ENCODE assay signal across 24 cellular contexts in the genomic region with DNA sequence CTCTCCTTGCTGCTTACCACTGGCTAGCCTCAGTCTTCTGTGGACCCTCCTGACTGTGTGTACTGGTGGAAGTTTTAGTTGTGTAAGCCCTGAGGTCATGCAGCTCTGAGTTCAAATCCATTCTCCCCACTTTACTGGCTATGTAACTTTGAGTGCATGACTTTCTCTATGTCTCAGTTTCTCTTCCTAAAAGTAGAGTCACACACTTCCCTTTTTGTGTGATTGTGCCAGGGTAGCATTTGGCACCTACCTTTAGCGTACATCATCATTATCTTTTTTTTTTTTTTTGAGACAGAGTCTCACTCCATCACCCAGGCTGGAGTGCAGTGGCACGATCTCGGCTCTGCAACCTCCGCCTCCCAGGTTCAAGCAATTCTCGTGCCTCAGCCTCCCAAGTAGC.
A peak's percentile ranks its signal among the peaks of the same experiment; 100 is the strongest.
DNase-seq lines count a peak whose midpoint lies in the region; ATAC-seq, FAIRE-seq and TF ChIP-seq lines count a peak whose summit lies in the region.
"Had no signal": no experiment of that assay in that cellular context is flagged by ENCODE, and none has a peak within 500 bp of the region (broad histone marks: within the 10 kb centered on the region; RNA-seq: fewer than 3 reads in every experiment).

No MANE protein-coding gene starts in this region.

- H3K27me3 ChIP-seq in K562 (ENCODE audit: control insufficient read depth in 2 of 2, insufficient read depth in 2 of 2, low read length in 2 of 2): no peaks in the 10 kb centered on the region
- peaks cover 4% of the 10 kb centered on the region for H3K27me3 ChIP-seq in osteoblast (ENCODE audit: insufficient read depth, low read length)
- no peaks in the 10 kb centered on the region for H3K27me3 ChIP-seq in pancreas
- H3K27me3 ChIP-seq: BE2C had no signal

- H2AFZ ChIP-seq in K562 (ENCODE audit: low read depth, low read length): no peak overlapping the region
- H2AFZ ChIP-seq in osteoblast (ENCODE audit: low read length): no peak overlapping the region
- H2AFZ ChIP-seq: GM23338 had no signal

- H3K4me2 ChIP-seq in K562 (ENCODE audit: insufficient read depth, low read length) (no peak overlapping the region), osteoblast (ENCODE audit: insufficient read depth, low read length) (no peak overlapping the region)
- H3K4me2 ChIP-seq: GM23338, SK-N-SH had no signal

- H3K9ac ChIP-seq in K562 (ENCODE audit: insufficient read depth in 1 of 2, low read depth in 2 of 2, low read length in 2 of 2): no peak overlapping the region
- H3K9ac ChIP-seq: SK-N-SH had no signal

- H3K9me1 ChIP-seq in K562 (ENCODE audit: control insufficient read depth, insufficient read depth, low read length): no peaks in the 10 kb centered on the region

- TF ChIP-seq EP300 in K562 (IDR thresholded peaks at IDR 0.05; ENCODE audit: low read length): no peak

- H3K9me3 ChIP-seq in K562 (replicated peaks; ENCODE audit: control insufficient read depth, insufficient read depth, low read depth, low read length) (no peaks in the 10 kb centered on the region), osteoblast (ENCODE audit: low read depth, low read length) (no peaks in the 10 kb centered on the region), pancreas (no peaks in the 10 kb centered on the region)
- H3K9me3 ChIP-seq: BE2C, SK-N-SH had no signal

- H4K20me1 ChIP-seq in K562 (replicated peaks; ENCODE audit: control insufficient read depth, insufficient read depth, low read length) (no peaks in the 10 kb centered on the region), osteoblast (ENCODE audit: insufficient read depth, low read length) (no peaks in the 10 kb centered on the region)

- no peak for TF ChIP-seq RAD21 in K562 (CRISPR knock-in tag; conservative IDR thresholded peaks at IDR 0.05 in 1 of 2, IDR thresholded peaks at IDR 0.05 in 1 of 2)

- no peak for TF ChIP-seq CTCF in K562 (IDR thresholded peaks at IDR 0.05 in 2 of 3, conservative IDR thresholded peaks at IDR 0.05 in 1 of 3; ENCODE audit: insufficient read depth in 2 of 3, low read depth in 1 of 3, low read length in 3 of 3)
- no peak for TF ChIP-seq CTCF in osteoblast (IDR thresholded peaks at IDR 0.05; ENCODE audit: extremely low read depth, low read depth, low read length)
- no peak for TF ChIP-seq CTCF in pancreas (IDR thresholded peaks at IDR 0.05)

- H3K4me1 ChIP-seq in K562 (replicated peaks in 1 of 2; ENCODE audit: control insufficient read depth in 2 of 2, insufficient read depth in 2 of 2, low read length in 2 of 2) (peaks cover 26 to 33% of the 10 kb centered on the region in 2 experiments), osteoblast (ENCODE audit: insufficient read depth, low read length) (peaks cover 12% of the 10 kb centered on the region), pancreas (peaks cover 0 to 7% (median 0%) of the 10 kb centered on the region in 3 donors)

- FAIRE-seq in K562 (lab: Jason Lieb, UNC) (no peak), pancreas (lab: Jason Lieb, UNC) (no peak)
- FAIRE-seq: GM12892 had no signal

- H3K79me2 ChIP-seq in K562 (ENCODE audit: control insufficient read depth, insufficient read depth, low read length) (peaks cover 8% of the 10 kb centered on the region; the same call in 2 of the 3 replicates), osteoblast (ENCODE audit: insufficient read depth, low read length) (no peaks in the 10 kb centered on the region)

- BruUV-seq in K562 (replicated peaks; lab: Mats Ljungman, UMichigan): no TSS peak

- CTCF ChIA-PET in K562 (lab: Yijun Ruan, JAX; ENCODE audit: low intra/inter-chr PET ratio): no interaction called here

- POLR2A ChIA-PET in K562 (lab: Yijun Ruan, JAX): no interaction called here

- intact Hi-C loops in K562 (cut with micrococcal nuclease) (loop anchor here (10.0 kb wide), 1 partner anchor 187 kb away; no protein-coding TSS in a partner anchor), pancreas (cut with DNase I) (no loop called here)

- H3K4me3 ChIP-seq in K562 (no peak overlapping the region), osteoblast (ENCODE audit: insufficient read depth, low read length) (no peak overlapping the region), pancreas (no peak overlapping the region)
- H3K4me3 ChIP-seq: GM23338 had no signal

- no peaks in the 10 kb centered on the region for H3K36me3 ChIP-seq in K562 (ENCODE audit: control insufficient read depth, insufficient read depth, low read length)
- H3K36me3 ChIP-seq in osteoblast (ENCODE audit: insufficient read depth, low read length): no peaks in the 10 kb centered on the region
- no peaks in the 10 kb centered on the region for H3K36me3 ChIP-seq in pancreas
- H3K36me3 ChIP-seq: BE2C had no signal

- ATAC-seq in K562: no peak
- ATAC-seq in pancreas: no peak
- ATAC-seq: GM23338, HCT116, Panc1, Right ventricle myocardium inferior had no signal

- in situ Hi-C loops in K562 (cut with MboI): no loop called here

- TF ChIP-seq POLR2A in K562 (conservative IDR thresholded peaks at IDR 0.05): no peak

- DNase-seq in NOMO-1 treated with DMSO at 0.1 percent for 48 hours (lab: John Stamatoyannopoulos, UW; ENCODE audit: unreplicated experiment): peak; percentile 62
- DNase-seq in NOMO-1 treated with dmso at 0.1 percent for 144 hours (lab: John Stamatoyannopoulos, UW; ENCODE audit: unreplicated experiment): no peak
- DNase-seq in NAMALWA (ENCODE audit: low spot score): peak; percentile 31
- no peak for DNase-seq in K562 (ENCODE audit: extremely low read depth in 1 of 4, low spot score in 3 of 4)
- peak; percentile 64 for DNase-seq in osteoblast (ENCODE audit: insufficient read length, low spot score, missing footprints)
- DNase-seq in pancreas: no peak
- DNase-seq in stimulated activated CD4-positive, alpha-beta T cell treated with anti-CD3 and anti-CD28 coated beads, Interleukin-15, amount 100 ng/mL, for 24 hours: no peak
- no peak for DNase-seq in DMS79 (lab: John Stamatoyannopoulos, UW)
- DNase-seq: BE2C; CD8-positive, alpha-beta memory T cell; DND-41; GDM1; KBM-7; NCI-H1105 treated with DMSO at 0.1 percent for 48 hours; NCI-H187; NCI-H345; NCI-H526 treated with DMSO at 0.1 percent for 48 hours; SK-N-SH had no signal

- 66% methylated on average over 5 of the region's 5 CpGs for WGBS in K562 (ENCODE audit: insufficient coverage, low coverage, missing lambda C conversion rate)
- WGBS in pancreas, 2 donors: 74 to 79% methylated on average over 5 of the region's 5 CpGs

- H3K27ac ChIP-seq in K562 (ENCODE audit: extremely low read depth, low read depth, low read length): no peak overlapping the region
- H3K27ac ChIP-seq in osteoblast (ENCODE audit: low read depth, low read length): no peak overlapping the region
- H3K27ac ChIP-seq in pancreas: no peak overlapping the region
- H3K27ac ChIP-seq: 22Rv1 had no signal

TF ChIP-seq in K562, 482 proteins besides CTCF, POLR2A, EP300 and RAD21:
- TF ChIP-seq FOXK1 (CRISPR knock-in tag; IDR thresholded peaks at IDR 0.05; ENCODE audit: borderline replicate concordance) (no peak), SPI1 (IDR thresholded peaks at IDR 0.05; ENCODE audit: borderline replicate concordance, low read depth, low read length) (0 out of 2 replicates have a peak, but pooled peaks have one; percentile 1)
- TF ChIP-seq, protein P1, sequence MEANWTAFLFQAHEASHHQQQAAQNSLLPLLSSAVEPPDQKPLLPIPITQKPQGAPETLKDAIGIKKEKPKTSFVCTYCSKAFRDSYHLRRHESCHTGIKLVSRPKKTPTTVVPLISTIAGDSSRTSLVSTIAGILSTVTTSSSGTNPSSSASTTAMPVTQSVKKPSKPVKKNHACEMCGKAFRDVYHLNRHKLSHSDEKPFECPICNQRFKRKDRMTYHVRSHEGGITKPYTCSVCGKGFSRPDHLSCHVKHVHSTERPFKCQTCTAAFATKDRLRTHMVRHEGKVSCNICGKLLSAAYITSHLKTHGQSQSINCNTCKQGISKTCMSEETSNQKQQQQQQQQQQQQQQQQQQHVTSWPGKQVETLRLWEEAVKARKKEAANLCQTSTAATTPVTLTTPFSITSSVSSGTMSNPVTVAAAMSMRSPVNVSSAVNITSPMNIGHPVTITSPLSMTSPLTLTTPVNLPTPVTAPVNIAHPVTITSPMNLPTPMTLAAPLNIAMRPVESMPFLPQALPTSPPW (CRISPR knock-in tag; IDR thresholded peaks at IDR 0.05): no peak

Comparison
In these comparisons a context has a peak if more than half of its experiments do, and no peak if none do; other contexts are left out.
1. DNase-seq: peak in NOMO-1 treated with DMSO at 0.1 percent for 48 hours (single experiment), NAMALWA (single experiment) and osteoblast (single experiment); none in NOMO-1 treated with dmso at 0.1 percent for 144 hours (single experiment), K562 (0 of 4), pancreas (0 of 6), stimulated activated CD4-positive, alpha-beta T cell treated with anti-CD3 and anti-CD28 coated beads, Interleukin-15, amount 100 ng/mL, for 24 hours (single experiment) and DMS79 (single experiment).